ENCODE assay signal across 1 cellular context in genomic region chr6:137903933-137904821, GRCh38.
TF ChIP-seq lines count a peak whose summit lies in the region.

No MANE protein-coding gene starts in this region.

TF ChIP-seq in HepG2, 621 proteins besides CTCF, POLR2A, EP300 and RAD21 (continued from another document):
- peak; percentile 71 for TF ChIP-seq ATF3 (CRISPR knock-in tag; IDR thresholded peaks at IDR 0.05)
- TF ChIP-seq FOSL2 (CRISPR knock-in tag; IDR thresholded peaks at IDR 0.05) = peak; percentile 39
- TF ChIP-seq BATF2 (CRISPR knock-in tag; IDR thresholded peaks at IDR 0.05) = no peak
- TF ChIP-seq ZFP36L1 (CRISPR knock-in tag; IDR thresholded peaks at IDR 0.05) = no peak
- peak; percentile 96 for TF ChIP-seq CEBPG (CRISPR knock-in tag; IDR thresholded peaks at IDR 0.05)
- TF ChIP-seq ARID3A (IDR thresholded peaks at IDR 0.05; ENCODE audit: low read depth, low read length) = peak; percentile 72; the same call in 1 of the 2 replicates
- TF ChIP-seq KAT8 (CRISPR knock-in tag; IDR thresholded peaks at IDR 0.05) = no peak
- peak; percentile 73; the same call in 1 of the 2 replicates for TF ChIP-seq ZNF644 (CRISPR knock-in tag; IDR thresholded peaks at IDR 0.05; ENCODE audit: low read depth)
- no peak for TF ChIP-seq SIN3B (IDR thresholded peaks at IDR 0.05; ENCODE audit: low read length)
